ENCODE assay signal across 11 cellular contexts in the genomic region with DNA sequence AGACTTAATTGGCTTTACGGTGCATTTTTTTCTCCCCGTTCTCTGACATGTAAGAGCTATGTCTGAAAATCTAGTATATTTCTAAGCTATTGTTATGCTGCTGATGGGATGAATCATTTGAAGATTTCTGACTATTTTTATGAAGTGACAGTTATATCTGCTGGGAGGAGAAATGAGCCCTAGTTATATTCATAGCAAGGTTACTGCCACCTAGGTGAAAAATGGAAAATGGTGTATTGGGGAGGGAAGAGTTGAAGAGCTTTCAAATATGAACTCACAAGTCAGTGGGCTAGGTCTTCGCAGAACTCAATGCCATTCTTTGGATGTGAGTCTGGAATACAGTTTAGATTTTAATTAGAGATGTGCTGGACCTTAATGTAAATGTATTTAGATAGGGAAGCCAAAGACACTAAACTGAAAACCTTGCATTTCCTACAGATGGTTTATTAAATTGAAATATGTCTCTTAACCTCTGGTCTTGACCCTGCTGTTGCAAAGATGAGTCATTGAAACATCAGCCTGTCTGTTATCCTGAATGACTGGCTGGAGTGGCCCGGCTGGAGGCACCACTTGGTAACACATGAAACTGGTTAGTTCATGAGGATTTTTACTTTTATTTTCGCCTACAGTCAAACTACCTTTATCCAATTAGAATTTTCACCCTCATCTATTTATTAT.
A peak's percentile ranks its signal among the peaks of the same experiment; 100 is the strongest.
DNase-seq lines count a peak whose midpoint lies in the region; ATAC-seq, FAIRE-seq and TF ChIP-seq lines count a peak whose summit lies in the region.
"Had no signal": no experiment of that assay in that cellular context is flagged by ENCODE, and none has a peak within 500 bp of the region (broad histone marks: within the 10 kb centered on the region; RNA-seq: fewer than 3 reads in every experiment).

No MANE protein-coding gene starts in this region.

- no peaks in the 10 kb centered on the region for H3K27me3 Mint-ChIP-seq in natural killer cell treated with Interleukin-12 subunit alpha and Interleukin-12 subunit beta and Interleukin-15 and Interleukin-18, amount 100 ng/mL, for 72 hours
- no peaks in the 10 kb centered on the region for H3K27me3 Mint-ChIP-seq in natural killer cell (ENCODE audit: low read depth in 2 of 2)
- H3K27me3 Mint-ChIP-seq: CD4-positive, CD25-positive, alpha-beta regulatory T cell had no signal

- peak; percentile 60 to 80 for ATAC-seq in natural killer cell treated with Interleukin-12 subunit alpha and Interleukin-12 subunit beta and Interleukin-15 and Interleukin-18, amount 100 ng/mL, for 72 hours
- no peak for ATAC-seq in natural killer cell
- ATAC-seq in HG03558 (IDR thresholded peaks at IDR 0.05; ENCODE audit: extremely low read depth, unreplicated experiment), result peak; percentile 78

- H3K4me3 ChIP-seq in cardiac fibroblast (replicated peaks in 1 of 2; ENCODE audit: low read depth in 2 of 2, low read length in 2 of 2), result no peak overlapping the region

- no peak for DNase-seq in natural killer cell treated with Interleukin-12 subunit alpha and Interleukin-12 subunit beta and Interleukin-15 and Interleukin-18, amount 100 ng/mL, for 72 hours (ENCODE audit: low spot score)
- DNase-seq in natural killer cell, result no peak
- peak; percentile 51 to 64 for DNase-seq in cardiac fibroblast (ENCODE audit: low read depth in 2 of 2)
- DNase-seq in urothelium cell line (ENCODE audit: low spot score), result peak; percentile 51
- no peak for DNase-seq in NCI-H526 (lab: John Stamatoyannopoulos, UW)
- DNase-seq in stimulated activated CD4-positive, alpha-beta T cell treated with anti-CD3 and anti-CD28 coated beads, Interleukin-15, amount 100 ng/mL, for 24 hours, result no peak
- DNase-seq in NCI-H2171 treated with DMSO at 0.1 percent for 48 hours (lab: John Stamatoyannopoulos, UW), result no peak
- DNase-seq: activated naive CD8-positive, alpha-beta T cell treated with anti-CD3 and anti-CD28 coated beads for 36 hours; left cardiac atrium had no signal

- TF ChIP-seq CTCF in natural killer cell (IDR thresholded peaks at IDR 0.05), result no peak
- no peak for TF ChIP-seq CTCF in cardiac fibroblast (IDR thresholded peaks at IDR 0.05; ENCODE audit: low read depth, low read length)

- intact Hi-C loops in natural killer cell (cut with micrococcal nuclease), result no loop called here

- no peak for FAIRE-seq in urothelium cell line (lab: Jason Lieb, UNC)

- no peaks in the 10 kb centered on the region for H3K9me3 Mint-ChIP-seq in natural killer cell treated with Interleukin-12 subunit alpha and Interleukin-12 subunit beta and Interleukin-15 and Interleukin-18, amount 100 ng/mL, for 72 hours
- no peaks in the 10 kb centered on the region for H3K9me3 Mint-ChIP-seq in natural killer cell

- H3K4me1 Mint-ChIP-seq in natural killer cell treated with Interleukin-12 subunit alpha and Interleukin-12 subunit beta and Interleukin-15 and Interleukin-18, amount 100 ng/mL, for 72 hours (ENCODE audit: low read depth in 2 of 2), result peaks cover 23 to 26% of the 10 kb centered on the region in 2 donors
- H3K4me1 Mint-ChIP-seq in natural killer cell, result peaks cover 13 to 25% of the 10 kb centered on the region in 2 donors
- H3K4me1 Mint-ChIP-seq: CD4-positive, CD25-positive, alpha-beta regulatory T cell had no signal

- H3K36me3 Mint-ChIP-seq in natural killer cell treated with Interleukin-12 subunit alpha and Interleukin-12 subunit beta and Interleukin-15 and Interleukin-18, amount 100 ng/mL, for 72 hours, result no peaks in the 10 kb centered on the region
- H3K36me3 Mint-ChIP-seq in natural killer cell, result no peaks in the 10 kb centered on the region
- H3K36me3 Mint-ChIP-seq: CD4-positive, CD25-positive, alpha-beta regulatory T cell had no signal

- H3K27ac Mint-ChIP-seq in natural killer cell treated with Interleukin-12 subunit alpha and Interleukin-12 subunit beta and Interleukin-15 and Interleukin-18, amount 100 ng/mL, for 72 hours, result no peak overlapping the region
- no peak overlapping the region for H3K27ac Mint-ChIP-seq in natural killer cell
- H3K27ac Mint-ChIP-seq: activated naive CD8-positive, alpha-beta T cell treated with anti-CD3 and anti-CD28 coated beads for 36 hours; CD4-positive, CD25-positive, alpha-beta regulatory T cell had no signal

- no peak overlapping the region for H3K4me3 Mint-ChIP-seq in natural killer cell treated with Interleukin-12 subunit alpha and Interleukin-12 subunit beta and Interleukin-15 and Interleukin-18, amount 100 ng/mL, for 72 hours
- H3K4me3 Mint-ChIP-seq in natural killer cell, result no peak overlapping the region
- H3K4me3 Mint-ChIP-seq: activated naive CD8-positive, alpha-beta T cell treated with anti-CD3 and anti-CD28 coated beads for 36 hours; CD4-positive, CD25-positive, alpha-beta regulatory T cell had no signal

Comparison
In these comparisons a context has a peak if more than half of its experiments do, and no peak if none do; other contexts are left out.
1. ATAC-seq: peak in natural killer cell treated with Interleukin-12 subunit alpha and Interleukin-12 subunit beta and Interleukin-15 and Interleukin-18, amount 100 ng/mL, for 72 hours (2 of 2) and HG03558 (single experiment); none in natural killer cell (0 of 3).
2. DNase-seq: peak in cardiac fibroblast (2 of 2) and urothelium cell line (single experiment); none in natural killer cell treated with Interleukin-12 subunit alpha and Interleukin-12 subunit beta and Interleukin-15 and Interleukin-18, amount 100 ng/mL, for 72 hours (single experiment), natural killer cell (single experiment), NCI-H526 (0 of 2), stimulated activated CD4-positive, alpha-beta T cell treated with anti-CD3 and anti-CD28 coated beads, Interleukin-15, amount 100 ng/mL, for 24 hours (single experiment) and NCI-H2171 treated with DMSO at 0.1 percent for 48 hours (single experiment).